ENCODE assay signal across 1 cellular context in genomic region chr17:31248986-31249385, GRCh38.
TF ChIP-seq lines count a peak whose summit lies in the region.

No MANE protein-coding gene starts in this region.

TF ChIP-seq in GM23338, 12 proteins besides CTCF, POLR2A, EP300 and RAD21 (continued from another document):
- TF ChIP-seq EZH2 (IDR thresholded peaks at IDR 0.05; ENCODE audit: low read depth, unreplicated experiment) (no peak), POLR2AphosphoS5 (IDR thresholded peaks at IDR 0.05; ENCODE audit: low read depth) (no peak), ETS1 (IDR thresholded peaks at IDR 0.05) (no peak), NANOG (IDR thresholded peaks at IDR 0.05; ENCODE audit: borderline replicate concordance) (no peak), REST (IDR thresholded peaks at IDR 0.05; ENCODE audit: unreplicated experiment) (no peak), ZNF331 (CRISPR knock-in tag; IDR thresholded peaks at IDR 0.05; ENCODE audit: low read depth) (no peak), JUNB (IDR thresholded peaks at IDR 0.05; ENCODE audit: unreplicated experiment) (no peak), CREB1 (CRISPR knock-in tag; IDR thresholded peaks at IDR 0.05; ENCODE audit: low read depth) (no peak), ZNF114 (CRISPR knock-in tag; IDR thresholded peaks at IDR 0.05) (no peak)
